ENCODE assay signal across 17 cellular contexts in genomic region chr2:202290316-202290715, GRCh38. TPM values are rescaled to one million over a fixed set of nuclear protein-coding genes. Genes with fewer than 3 reads are reported as not detected.
A peak's percentile ranks its signal among the peaks of the same experiment; 100 is the strongest.
DNase-seq lines count a peak whose midpoint lies in the region; ATAC-seq, FAIRE-seq and TF ChIP-seq lines count a peak whose summit lies in the region.
"Had no signal": no experiment of that assay in that cellular context is flagged by ENCODE, and none has a peak within 500 bp of the region (broad histone marks: within the 10 kb centered on the region; RNA-seq: fewer than 3 reads in every experiment).

No MANE protein-coding gene starts in this region.

- CTCF ChIA-PET in HepG2 (lab: Yijun Ruan, JAX; ENCODE audit: low intra/inter-chr PET ratio, low total read pairs): no interaction called here

- no peak for TF ChIP-seq RAD21 in HepG2 (CRISPR knock-in tag; IDR thresholded peaks at IDR 0.05)

- H3K9me3 ChIP-seq in HepG2 (ENCODE audit: low read length) (no peaks in the 10 kb centered on the region), right lobe of liver (no peaks in the 10 kb centered on the region), SJSA1 (replicated peaks) (no peaks in the 10 kb centered on the region)
- H3K9me3 ChIP-seq: BLaER1 treated with 17β-estradiol and CSF1 and Interleukin-3, amounts not matched to agents 10 nM and 100 nM had no signal

- H3K27ac ChIP-seq in HepG2 (ENCODE audit: extremely low read length, insufficient read depth, low read length) (no peak overlapping the region), right lobe of liver (no peak overlapping the region), SJSA1 (peak overlapping the region; percentile 22)
- H3K27ac ChIP-seq: BLaER1 treated with 17β-estradiol and CSF1 and Interleukin-3, amounts not matched to agents 10 nM and 100 nM; HL-60 had no signal

- BruUV-seq in HepG2 (replicated peaks; lab: Mats Ljungman, UMichigan): no TSS peak

- no peak overlapping the region for H3K4me2 ChIP-seq in HepG2 (ENCODE audit: low read depth, low read length)
- H3K4me2 ChIP-seq: BLaER1 treated with 17β-estradiol and CSF1 and Interleukin-3, amounts not matched to agents 10 nM and 100 nM had no signal

- H3K27me3 ChIP-seq in HepG2 (ENCODE audit: control insufficient read depth in 1 of 2, insufficient read depth in 2 of 2, low read length in 2 of 2) (no peaks in the 10 kb centered on the region), right lobe of liver (no peaks in the 10 kb centered on the region), SJSA1 (replicated peaks) (no peaks in the 10 kb centered on the region)
- H3K27me3 ChIP-seq: BLaER1 treated with 17β-estradiol and CSF1 and Interleukin-3, amounts not matched to agents 10 nM and 100 nM had no signal

- intact Hi-C loops in HepG2 (cut with micrococcal nuclease; ENCODE audit: unreplicated experiment) (no loop called here), right lobe of liver (cut with DNase I) (no loop called here)

- no peaks in the 10 kb centered on the region for H3K4me1 ChIP-seq in HepG2 (ENCODE audit: insufficient read depth, low read length)
- no peaks in the 10 kb centered on the region for H3K4me1 ChIP-seq in right lobe of liver
- H3K4me1 ChIP-seq in SJSA1 (replicated peaks): peaks cover 9% of the 10 kb centered on the region

- H3K79me2 ChIP-seq in HepG2 (ENCODE audit: insufficient read depth, low read length): peaks cover 10% of the 10 kb centered on the region

- no peak for TF ChIP-seq EP300 in HepG2 (IDR thresholded peaks at IDR 0.05; ENCODE audit: low read depth in 2 of 2, low read length in 2 of 2)
- TF ChIP-seq EP300 in HepG2 (CRISPR knock-in tag; IDR thresholded peaks at IDR 0.05; ENCODE audit: borderline replicate concordance): no peak

- H4K20me1 ChIP-seq in HepG2 (ENCODE audit: insufficient read depth, low read length): 0 out of 2 replicates have a peak, but pooled peaks cover 2% of the 10 kb centered on the region

- FAIRE-seq in HepG2 (lab: Jason Lieb, UNC): no peak
- FAIRE-seq: GM12891, GM19239, H1 had no signal

- no peak overlapping the region for H2AFZ ChIP-seq in HepG2 (ENCODE audit: low read length)

- DNase-seq in HepG2 (ENCODE audit: low spot score): no peak
- DNase-seq in right lobe of liver: no peak
- DNase-seq in SJSA1 (ENCODE audit: low read depth in 1 of 2, low spot score in 2 of 2): no peak
- DNase-seq in fibroblast of peridontal ligament (ENCODE audit: extremely low read depth): peak; percentile 18
- DNase-seq in T-helper 2 cell: no peak
- no peak for DNase-seq in NK-92 (lab: John Stamatoyannopoulos, UW; ENCODE audit: unreplicated experiment)
- DNase-seq: Calu3; CD8-positive, alpha-beta T cell; DMS79 treated with DMSO at 0.1 percent for 48 hours; EL; H9 had no signal

- in situ Hi-C loops in HepG2 (cut with HindIII; ENCODE audit: extremely low pct_ligation_motif_present, low pct_unique_long_range_greater_than_20kb): no loop called here

- POLR2A ChIA-PET in HepG2 (lab: Yijun Ruan, JAX): no interaction called here

- no peak overlapping the region for H3K4me3 ChIP-seq in HepG2 (replicated peaks in 1 of 3; ENCODE audit: insufficient read depth in 1 of 3, low read depth in 2 of 3, low read length in 3 of 3)
- no peak overlapping the region for H3K4me3 ChIP-seq in right lobe of liver
- H3K4me3 ChIP-seq in SJSA1: no peak overlapping the region
- H3K4me3 ChIP-seq: BLaER1 treated with 17β-estradiol and CSF1 and Interleukin-3, amounts not matched to agents 10 nM and 100 nM had no signal

- WGBS in HepG2 (ENCODE audit: low lambda C conversion rate): 96% methylated on average over 3 of the region's 3 CpGs
- WGBS in right lobe of liver (ENCODE audit: insufficient coverage, low coverage, low lambda C conversion rate, missing lambda C conversion rate): 89% methylated on average over 3 of the region's 3 CpGs

- ATAC-seq in HepG2 (no peak), right lobe of liver (no peak), HG03565 (IDR thresholded peaks at IDR 0.05; ENCODE audit: unreplicated experiment) (no peak)
- ATAC-seq: CD8-positive, alpha-beta T cell had no signal

- TF ChIP-seq CTCF in HepG2 (CRISPR knock-in tag; IDR thresholded peaks at IDR 0.05): no peak
- no peak for TF ChIP-seq CTCF in right lobe of liver (IDR thresholded peaks at IDR 0.05)

- TF ChIP-seq POLR2A in HepG2 (IDR thresholded peaks at IDR 0.05; ENCODE audit: insufficient read depth in 1 of 2, low read depth in 2 of 2, low read length in 2 of 2) (no peak), right lobe of liver (IDR thresholded peaks at IDR 0.05) (no peak)

- peaks cover 26 to 91% of the 10 kb centered on the region in 2 experiments for H3K36me3 ChIP-seq in HepG2 (replicated peaks in 1 of 2; ENCODE audit: control insufficient read depth in 1 of 2, insufficient read depth in 2 of 2, low read length in 2 of 2)
- peaks cover 9 to 93% (median 42%) of the 10 kb centered on the region in 4 donors for H3K36me3 ChIP-seq in right lobe of liver
- H3K36me3 ChIP-seq in SJSA1: peaks cover 94% of the 10 kb centered on the region

- no peak overlapping the region for H3K9ac ChIP-seq in HepG2 (ENCODE audit: insufficient read depth, low read depth, low read length)
- H3K9ac ChIP-seq: BLaER1 treated with 17β-estradiol and CSF1 and Interleukin-3, amounts not matched to agents 10 nM and 100 nM had no signal

TF ChIP-seq in HepG2, 621 proteins besides CTCF, POLR2A, EP300 and RAD21:
- TF ChIP-seq ZKSCAN5 (CRISPR knock-in tag; IDR thresholded peaks at IDR 0.05): no peak
- peak; percentile 22 for TF ChIP-seq AGO2 (optimal IDR thresholded peaks at IDR 0.05; ENCODE audit: low read depth, low read length)
TF ChIP-seq in HepG2: peak in this region for 1.

RNA-seq across cellular contexts. Expression of gene NOP58, which starts 24.8 kb away (rescaled TPM):
- total RNA-seq in HepG2 (2016; rRNA removed; fragmentation: Illumina TruSeq; extraction: Trizol): 203 and 220 TPM in 2 replicates
- 64.2 and 70.2 TPM in 2 replicates for total RNA-seq in HepG2 (2016; cell fraction: cytosol; rRNA removed; fragmentation: Illumina TruSeq; extraction: Trizol; ENCODE audit: low read depth)
- 206 and 220 TPM in 2 replicates for total RNA-seq in HepG2 (2016; cell fraction: insoluble cytoplasmic fraction; rRNA removed; fragmentation: Illumina TruSeq; extraction: Trizol)
- total RNA-seq in HepG2 (2016; cell fraction: membrane; rRNA removed; fragmentation: Illumina TruSeq; extraction: Trizol): 75.4 and 87.9 TPM in 2 replicates
- total RNA-seq in HepG2 (2016; cell fraction: nucleus; rRNA removed; fragmentation: Illumina TruSeq; extraction: Trizol): 256 and 273 TPM in 2 replicates
- polyA plus RNA-seq in HepG2 (2011; rRNA removed): 57.8 and 74.9 TPM in 2 replicates
- 21.6 and 29.8 TPM in 2 replicates for polyA plus RNA-seq in HepG2 (2011; cell fraction: cytosol; rRNA removed)
- polyA plus RNA-seq in HepG2 (2011; cell fraction: nucleus; rRNA removed): 74.2 and 82.7 TPM in 2 replicates
- 79.2 and 122 TPM in 2 replicates for polyA plus RNA-seq in HepG2 (2012)
- 34.2 and 40.6 TPM in 2 replicates for polyA plus RNA-seq in HepG2 (2016; cell fraction: cytosol; fragmentation: Illumina TruSeq; extraction: Trizol; ENCODE audit: low read depth)
- polyA plus RNA-seq in HepG2 (2016; cell fraction: insoluble cytoplasmic fraction; fragmentation: Illumina TruSeq; extraction: Trizol; ENCODE audit: low read depth): 214 and 215 TPM in 2 replicates
- polyA plus RNA-seq in HepG2 (2016; cell fraction: membrane; fragmentation: Illumina TruSeq; extraction: Trizol; ENCODE audit: low read depth): 42.8 and 55.0 TPM in 2 replicates
- polyA plus RNA-seq in HepG2 (2016; cell fraction: nucleus; fragmentation: Illumina TruSeq; extraction: Trizol; ENCODE audit: insufficient read depth, low read depth): 310 and 337 TPM in 2 replicates
- 61.2 and 104 TPM in 2 replicates for polyA minus RNA-seq in HepG2 (2011; rRNA and poly(A)+ RNA removed; ENCODE audit: low replicate concordance)
- 26.5 and 28.0 TPM in 2 replicates for polyA minus RNA-seq in HepG2 (2011; cell fraction: cytosol; rRNA and poly(A)+ RNA removed)
- polyA minus RNA-seq in HepG2 (2011; cell fraction: nucleus; rRNA and poly(A)+ RNA removed): 278 and 321 TPM in 2 replicates
- 10 to 100 TPM; 16.4 to 37.8 (median 28.4) TPM for total RNA-seq in right lobe of liver
- 102 and 173 TPM in 2 replicates for total RNA-seq in SJSA1 (2014; rRNA removed; shearing (Covaris generic))

RNA-seq across cellular contexts. Expression of gene SUMO1, which starts 51.9 kb away (rescaled TPM):
- total RNA-seq in HepG2 (2016; rRNA removed; fragmentation: Illumina TruSeq; extraction: Trizol) (173 and 267 TPM in 2 replicates), right lobe of liver (10 to 100 TPM; 43.3 to 70.8 (median 55.0) TPM)
- total RNA-seq in HepG2 (2016; cell fraction: cytosol; rRNA removed; fragmentation: Illumina TruSeq; extraction: Trizol; ENCODE audit: low read depth): 49.4 and 50.3 TPM in 2 replicates
- 180 and 275 TPM in 2 replicates for total RNA-seq in HepG2 (2016; cell fraction: insoluble cytoplasmic fraction; rRNA removed; fragmentation: Illumina TruSeq; extraction: Trizol)
- total RNA-seq in HepG2 (2016; cell fraction: membrane; rRNA removed; fragmentation: Illumina TruSeq; extraction: Trizol): 126 and 129 TPM in 2 replicates
- total RNA-seq in HepG2 (2016; cell fraction: nucleus; rRNA removed; fragmentation: Illumina TruSeq; extraction: Trizol): 67.2 and 70.9 TPM in 2 replicates
- 66.6 and 101 TPM in 2 replicates for polyA plus RNA-seq in HepG2 (2011; rRNA removed)
- polyA plus RNA-seq in HepG2 (2011; cell fraction: cytosol; rRNA removed): 30.8 and 49.8 TPM in 2 replicates
- 9.5 and 13.2 TPM in 2 replicates for polyA plus RNA-seq in HepG2 (2011; cell fraction: nucleus; rRNA removed)
- polyA plus RNA-seq in HepG2 (2012): 125 and 152 TPM in 2 replicates
- 46.4 and 59.6 TPM in 2 replicates for polyA plus RNA-seq in HepG2 (2016; cell fraction: cytosol; fragmentation: Illumina TruSeq; extraction: Trizol; ENCODE audit: low read depth)
- polyA plus RNA-seq in HepG2 (2016; cell fraction: insoluble cytoplasmic fraction; fragmentation: Illumina TruSeq; extraction: Trizol; ENCODE audit: low read depth): 350 and 397 TPM in 2 replicates
- 114 and 128 TPM in 2 replicates for polyA plus RNA-seq in HepG2 (2016; cell fraction: membrane; fragmentation: Illumina TruSeq; extraction: Trizol; ENCODE audit: low read depth)
- 128 and 143 TPM in 2 replicates for polyA plus RNA-seq in HepG2 (2016; cell fraction: nucleus; fragmentation: Illumina TruSeq; extraction: Trizol; ENCODE audit: insufficient read depth, low read depth)
- polyA minus RNA-seq in HepG2 (2011; rRNA and poly(A)+ RNA removed; ENCODE audit: low replicate concordance): 20.6 and 23.3 TPM in 2 replicates
- 48.4 and 52.0 TPM in 2 replicates for polyA minus RNA-seq in HepG2 (2011; cell fraction: cytosol; rRNA and poly(A)+ RNA removed)
- 24.3 and 25.2 TPM in 2 replicates for polyA minus RNA-seq in HepG2 (2011; cell fraction: nucleus; rRNA and poly(A)+ RNA removed)
- total RNA-seq in SJSA1 (2014; rRNA removed; shearing (Covaris generic)): 143 and 188 TPM in 2 replicates
